ENCODE assay signal across 8 cellular contexts in genomic region chr17:39621523-39622379, GRCh38.
DNase-seq lines count a peak whose midpoint lies in the region; ATAC-seq and TF ChIP-seq lines count a peak whose summit lies in the region.

No MANE protein-coding gene starts in this region.

- H3K27me3 ChIP-seq in WERI-Rb-1 (ENCODE audit: insufficient read depth, low read depth, severe bottlenecking) = peaks cover 25% of the 10 kb centered on the region

- H3K9me3 ChIP-seq in WERI-Rb-1 (ENCODE audit: severe bottlenecking) = no peaks in the 10 kb centered on the region

- H3K4me3 ChIP-seq in WERI-Rb-1 (ENCODE audit: low read depth, low read length) = no peak overlapping the region

- TF ChIP-seq CTCF in WERI-Rb-1 (IDR thresholded peaks at IDR 0.05; ENCODE audit: low read depth, low read length) = peak; percentile 100

- no peak overlapping the region for H3K27ac ChIP-seq in WERI-Rb-1

- H3K36me3 ChIP-seq in WERI-Rb-1 = no peaks in the 10 kb centered on the region

- ATAC-seq in HG02763 (IDR thresholded peaks at IDR 0.05; ENCODE audit: unreplicated experiment) (peak; percentile 56), HG03460 (IDR thresholded peaks at IDR 0.05; ENCODE audit: unreplicated experiment) (no peak)

- DNase-seq in ELR (ENCODE audit: low read depth) = peak; percentile 85
- peak; percentile 81 for DNase-seq in NCI-H2171 treated with DMSO at 0.1 percent for 48 hours (lab: John Stamatoyannopoulos, UW)
- peak; percentile 91 for DNase-seq in WERI-Rb-1
- DNase-seq in brain pericyte (ENCODE audit: low read depth, low spot score) = peak; percentile 71
- DNase-seq in iris pigment epithelial cell (ENCODE audit: low read depth) = peak; percentile 62
- peak; percentile 87 for DNase-seq in stimulated activated CD4-positive, alpha-beta T cell treated with anti-CD3 and anti-CD28 coated beads, Interleukin-15, amount 100 ng/mL, for 24 hours
